ENCODE assay signal across 24 cellular contexts in genomic region chr15:42707068-42707467, GRCh38. TPM values are rescaled to one million over a fixed set of nuclear protein-coding genes. Genes with fewer than 3 reads are reported as not detected.
A peak's percentile ranks its signal among the peaks of the same experiment; 100 is the strongest.
DNase-seq lines count a peak whose midpoint lies in the region; ATAC-seq, FAIRE-seq and TF ChIP-seq lines count a peak whose summit lies in the region.
"Had no signal": no experiment of that assay in that cellular context is flagged by ENCODE, and none has a peak within 500 bp of the region (broad histone marks: within the 10 kb centered on the region; RNA-seq: fewer than 3 reads in every experiment).

No MANE protein-coding gene starts in this region.

- 25 to 35% methylated on average over 2 of the region's 2 CpGs for WGBS in pancreas, 2 donors

- H3K4me2 ChIP-seq in GM23338 (no peak overlapping the region), Karpas-422 (ENCODE audit: low read depth, low read length, poor library complexity, severe bottlenecking) (no peak overlapping the region)
- H3K4me2 ChIP-seq: smooth muscle cell had no signal

- no peak overlapping the region for H3K4me3 Mint-ChIP-seq in GM23338
- H3K4me3 Mint-ChIP-seq: activated B cell treated with CpG ODN at 0.5 μM for 24 hours; activated naive CD8-positive, alpha-beta T cell treated with anti-CD3 and anti-CD28 coated beads for 36 hours; activated T-helper 1 cell treated with anti-CD3 and anti-CD28 coated beads, Interleukin-12 subunit alpha, Interleukin-12 subunit beta, Interleukin-2, Interleukin-4 antibody, amounts not matched to agents 30 ng/mL and 10 ng/mL and 1 ng/mL, durations not matched to agents 14 hours and 24 hours and 36 hours; central memory CD8-positive, alpha-beta T cell; endodermal cell; natural killer cell; T-helper 1 cell treated with Interleukin-12 subunit alpha and Interleukin-12 subunit beta and Interleukin-4 antibody, amounts not matched to agents 30 μg/mL and 1 μg/mL, for 36 hours had no signal

- FAIRE-seq in pancreas (lab: Jason Lieb, UNC): no peak
- FAIRE-seq: D721Med had no signal

- H3K9me3 Mint-ChIP-seq in GM23338: no peaks in the 10 kb centered on the region
- H3K9me3 Mint-ChIP-seq: activated B cell treated with CpG ODN at 0.5 μM for 24 hours; activated naive CD8-positive, alpha-beta T cell treated with anti-CD3 and anti-CD28 coated beads for 36 hours; activated T-helper 1 cell treated with anti-CD3 and anti-CD28 coated beads, Interleukin-12 subunit alpha, Interleukin-12 subunit beta, Interleukin-2, Interleukin-4 antibody, amounts not matched to agents 30 ng/mL and 10 ng/mL and 1 ng/mL, durations not matched to agents 14 hours and 24 hours and 36 hours; central memory CD8-positive, alpha-beta T cell; endodermal cell; natural killer cell; T-helper 1 cell treated with Interleukin-12 subunit alpha and Interleukin-12 subunit beta and Interleukin-4 antibody, amounts not matched to agents 30 μg/mL and 1 μg/mL, for 36 hours had no signal

- H4K20me1 ChIP-seq in GM23338 (replicated peaks; ENCODE audit: insufficient read depth) (no peaks in the 10 kb centered on the region; the same call in 1 of the 2 replicates), Karpas-422 (ENCODE audit: insufficient read depth, low read depth, low read length) (no peaks in the 10 kb centered on the region)

- H3K4me1 Mint-ChIP-seq in GM23338: no peaks in the 10 kb centered on the region
- H3K4me1 Mint-ChIP-seq: activated B cell treated with CpG ODN at 0.5 μM for 24 hours; central memory CD8-positive, alpha-beta T cell; endodermal cell had no signal

- H3K79me2 ChIP-seq in GM23338 (replicated peaks; ENCODE audit: insufficient read depth): no peaks in the 10 kb centered on the region
- no peaks in the 10 kb centered on the region for H3K79me2 ChIP-seq in Karpas-422 (ENCODE audit: low read length)

- no peaks in the 10 kb centered on the region for H3F3A ChIP-seq in GM23338 (replicated peaks; ENCODE audit: low read depth)

- H3K27ac Mint-ChIP-seq in GM23338: 0 out of 2 replicates have a peak overlapping the region, but pooled peaks have one; percentile 27
- H3K27ac Mint-ChIP-seq: activated B cell treated with CpG ODN at 0.5 μM for 24 hours; activated naive CD8-positive, alpha-beta T cell treated with anti-CD3 and anti-CD28 coated beads for 36 hours; activated T-helper 1 cell treated with anti-CD3 and anti-CD28 coated beads, Interleukin-12 subunit alpha, Interleukin-12 subunit beta, Interleukin-2, Interleukin-4 antibody, amounts not matched to agents 30 ng/mL and 10 ng/mL and 1 ng/mL, durations not matched to agents 14 hours and 24 hours and 36 hours; endodermal cell; natural killer cell; T-helper 1 cell treated with Interleukin-12 subunit alpha and Interleukin-12 subunit beta and Interleukin-4 antibody, amounts not matched to agents 30 μg/mL and 1 μg/mL, for 36 hours had no signal

- H3K9me3 ChIP-seq in pancreas (no peaks in the 10 kb centered on the region), Karpas-422 (ENCODE audit: low read length) (no peaks in the 10 kb centered on the region)
- H3K9me3 ChIP-seq: BE2C, tibial artery had no signal

- no peak overlapping the region for H3K4me3 ChIP-seq in GM23338
- H3K4me3 ChIP-seq in pancreas: no peak overlapping the region
- H3K4me3 ChIP-seq in Karpas-422 (ENCODE audit: low read length): no peak overlapping the region
- H3K4me3 ChIP-seq: smooth muscle cell, tibial artery had no signal

- H2AFZ ChIP-seq in GM23338 (no peak overlapping the region), Karpas-422 (ENCODE audit: low read length) (no peak overlapping the region)

- H3K27me3 ChIP-seq in GM23338 (ENCODE audit: insufficient read depth) (no peaks in the 10 kb centered on the region), pancreas (no peaks in the 10 kb centered on the region), Karpas-422 (ENCODE audit: low read length) (no peaks in the 10 kb centered on the region)
- H3K27me3 ChIP-seq: BE2C, tibial artery had no signal

- H3K9me2 ChIP-seq in GM23338 (ENCODE audit: insufficient read depth) (no peaks in the 10 kb centered on the region), Karpas-422 (replicated peaks; ENCODE audit: insufficient read depth, low read length) (no peaks in the 10 kb centered on the region)

- no peak overlapping the region for H3K27ac ChIP-seq in GM23338 (ENCODE audit: low read depth)
- peak overlapping the region; percentile 34; the same call in 1 of the 2 replicates for H3K27ac ChIP-seq in VCaP
- no peak overlapping the region for H3K27ac ChIP-seq in pancreas
- H3K27ac ChIP-seq in Karpas-422 (ENCODE audit: low read length): no peak overlapping the region

- intact Hi-C loops in pancreas (cut with DNase I): loop anchor here in 1 of 3 donors (5.0 kb wide), 1 partner anchor 220 kb away; no protein-coding TSS in a partner anchor

- no peaks in the 10 kb centered on the region for H3K36me3 Mint-ChIP-seq in GM23338 (ENCODE audit: low read depth)
- H3K36me3 Mint-ChIP-seq: activated naive CD8-positive, alpha-beta T cell treated with anti-CD3 and anti-CD28 coated beads for 36 hours; natural killer cell had no signal

- no peak for ATAC-seq in GM23338
- ATAC-seq in esophagus mucosa: peak; percentile 77
- ATAC-seq in pancreas: peak; percentile 57 to 76 (median 72)
- ATAC-seq: natural killer cell had no signal

- DNase-seq in GM23338 (ENCODE audit: low spot score): no peak
- peak in 1 of 6 donors; percentile 42 for DNase-seq in pancreas
- no peak for DNase-seq in Karpas-422
- DNase-seq in NCI-H345 treated with DMSO at 0.1 percent for 48 hours (lab: John Stamatoyannopoulos, UW; ENCODE audit: unreplicated experiment): no peak
- DNase-seq in occipital lobe (lab: John Stamatoyannopoulos, UW): no peak
- no peak for DNase-seq in C1 segment of cervical spinal cord (lab: John Stamatoyannopoulos, UW)
- DNase-seq: activated B cell treated with CpG ODN at 0.5 μM for 24 hours; activated naive CD8-positive, alpha-beta T cell treated with anti-CD3 and anti-CD28 coated beads for 36 hours; BE2C; endodermal cell; H7; Kasumi-1; natural killer cell; NCI-H1436 treated with DMSO at 0.1 percent for 48 hours; NCI-H345; Right ventricle myocardium superior; tibial artery had no signal

- no peaks in the 10 kb centered on the region for H3K36me3 ChIP-seq in GM23338 (ENCODE audit: insufficient read depth)
- H3K36me3 ChIP-seq in pancreas: no peaks in the 10 kb centered on the region
- no peaks in the 10 kb centered on the region for H3K36me3 ChIP-seq in Karpas-422 (ENCODE audit: insufficient read depth, low read length)

- no peaks in the 10 kb centered on the region for H3K27me3 Mint-ChIP-seq in GM23338 (ENCODE audit: insufficient read depth, low read depth, poor library complexity)
- H3K27me3 Mint-ChIP-seq: activated B cell treated with CpG ODN at 0.5 μM for 24 hours; activated naive CD8-positive, alpha-beta T cell treated with anti-CD3 and anti-CD28 coated beads for 36 hours; central memory CD8-positive, alpha-beta T cell had no signal

- H3K4me1 ChIP-seq in GM23338 (ENCODE audit: insufficient read depth): no peaks in the 10 kb centered on the region
- peaks cover 0 to 6% (median 0%) of the 10 kb centered on the region in 3 donors for H3K4me1 ChIP-seq in pancreas
- H3K4me1 ChIP-seq in Karpas-422 (ENCODE audit: low read length): peaks cover 3% of the 10 kb centered on the region
- H3K4me1 ChIP-seq: BE2C had no signal

- no peak for TF ChIP-seq CTCF in GM23338 (conservative IDR thresholded peaks at IDR 0.05; ENCODE audit: low read depth in 2 of 2)
- no peak for TF ChIP-seq CTCF in VCaP (conservative IDR thresholded peaks at IDR 0.05)
- TF ChIP-seq CTCF in pancreas (IDR thresholded peaks at IDR 0.05): no peak

- no peak overlapping the region for H3K9ac ChIP-seq in Karpas-422 (ENCODE audit: low read length)

TF ChIP-seq in GM23338, 12 proteins besides CTCF, POLR2A, EP300 and RAD21 (continues in another document):
- TF ChIP-seq STAT1 (IDR thresholded peaks at IDR 0.05; ENCODE audit: unreplicated experiment) (no peak), ZNF331 (CRISPR knock-in tag; IDR thresholded peaks at IDR 0.05; ENCODE audit: low read depth) (no peak)

RNA-seq across cellular contexts. Expression of gene CDAN1, which starts 29.9 kb away (rescaled TPM):
- total RNA-seq in GM23338 (2014; rRNA removed; shearing (Covaris generic)): 14.7 and 15.8 TPM in 2 replicates
- polyA plus RNA-seq in GM23338 (2016; fragmentation: Nextera tagmentation; extraction: Ambion mirVana): 6.0 and 6.6 TPM in 2 replicates
- total RNA-seq in esophagus mucosa: 7.3 TPM
- 10 to 100 TPM in 1 of 6 donors, 1 to 10 TPM in 5; 5.8 to 13.4 (median 8.1) TPM for total RNA-seq in pancreas
- 10 to 100 TPM; 14.1 to 20.0 TPM for polyA plus RNA-seq in pancreas
- total RNA-seq in Karpas-422 (2014; rRNA removed; shearing (Covaris generic); ENCODE audit: low replicate concordance): 23.8 and 35.9 TPM in 2 replicates
- 10.9 TPM for total RNA-seq in occipital lobe
